Comparison of ENCODE assay signal across 9 cellular contexts in the genomic region with DNA sequence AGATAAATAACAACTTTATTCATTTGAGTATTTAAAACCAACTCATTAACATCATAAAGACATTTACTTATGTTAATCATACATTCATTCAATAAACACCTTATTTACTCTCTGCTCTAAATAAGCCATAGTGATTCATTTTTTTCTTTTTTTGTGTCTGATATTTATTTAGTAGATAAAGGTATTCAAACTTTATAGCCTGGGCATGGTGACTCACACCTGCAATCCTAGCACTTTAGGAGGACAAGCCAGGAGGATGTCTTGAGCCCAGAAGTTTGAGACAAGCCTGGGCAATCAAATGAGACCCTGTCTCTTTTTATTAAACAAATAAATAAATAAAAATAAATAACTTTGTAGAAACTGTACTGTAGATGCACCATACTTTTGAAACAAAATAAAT.
"Had no signal": no experiment of that assay in that cellular context is flagged by ENCODE, and none has a peak within 500 bp of the region (broad histone marks: within the 10 kb centered on the region; RNA-seq: fewer than 3 reads in every experiment).

No MANE protein-coding gene starts in this region.

- H3K4me3 Mint-ChIP-seq: GM23338, H9, IgD-negative memory B cell had no signal

- H3K4me1 Mint-ChIP-seq: IgD-negative memory B cell had no signal

- H3K36me3 Mint-ChIP-seq: IgD-negative memory B cell had no signal

- ATAC-seq: GM23338, HepG2 had no signal

- FAIRE-seq: H1, H54, HepG2, HTR-8/SVneo had no signal

- H3K27me3 Mint-ChIP-seq: IgD-negative memory B cell had no signal

- H3K27ac Mint-ChIP-seq: GM23338, IgD-negative memory B cell had no signal

- H3K4me2 ChIP-seq: GM23338 had no signal

- H3K4me3 ChIP-seq: GM23338 had no signal

- H2AFZ ChIP-seq: GM23338 had no signal

- DNase-seq: H9, HCEC 1CT, KBM-7 had no signal
